Comparison of ENCODE assay signal across 18 cellular contexts in genomic region chr1:175508320-175509110, GRCh38.
"Had no signal": no experiment of that assay in that cellular context is flagged by ENCODE, and none has a peak within 500 bp of the region (broad histone marks: within the 10 kb centered on the region; RNA-seq: fewer than 3 reads in every experiment).

No MANE protein-coding gene starts in this region.

- H3K9me3 ChIP-seq: body of pancreas had no signal

- ATAC-seq: activated CD4-positive, alpha-beta T cell treated with anti-CD3 and anti-CD28 coated beads for 36 hours; body of pancreas; left lobe of liver; stimulated activated naive CD8-positive, alpha-beta T cell treated with anti-CD3 and anti-CD28 coated beads, Interleukin-15, Interleukin-2, amounts not matched to agents 100 U/mL and 50 U/mL, for 24 hours had no signal

- DNase-seq: activated CD4-positive, alpha-beta T cell treated with anti-CD3 and anti-CD28 coated beads for 36 hours; activated CD4-positive, alpha-beta T cell treated with anti-CD3 and anti-CD28 coated beads, Interleukin-2, amount 50 U/mL, for 48 hours; activated naive CD8-positive, alpha-beta T cell treated with anti-CD3 and anti-CD28 coated beads for 36 hours; amniotic stem cell; body of pancreas; nephron progenitor cell; occipital lobe; posterior cingulate gyrus; stimulated activated CD4-positive, alpha-beta T cell treated with anti-CD3 and anti-CD28 coated beads, Interleukin-2, amount 100 ng/mL, for 24 hours; stimulated activated naive CD8-positive, alpha-beta T cell treated with anti-CD3 and anti-CD28 coated beads, Interleukin-15, Interleukin-2, amounts not matched to agents 100 U/mL and 50 U/mL, for 24 hours; substantia nigra; SW 1271; T-helper 2 cell; tibial artery had no signal

- H3K27ac ChIP-seq: body of pancreas, esophagus muscularis mucosa, right atrium auricular region, tibial artery had no signal

- H3K4me3 ChIP-seq: body of pancreas, esophagus muscularis mucosa, lung, right atrium auricular region, tibial artery had no signal

- H3K36me3 ChIP-seq: esophagus muscularis mucosa, right atrium auricular region, tibial artery had no signal

- H3K4me1 ChIP-seq: body of pancreas, esophagus muscularis mucosa, right atrium auricular region had no signal

- H3K27me3 ChIP-seq: body of pancreas, right atrium auricular region, tibial artery had no signal
